ENCODE assay signal across 1 cellular context in the genomic region with DNA sequence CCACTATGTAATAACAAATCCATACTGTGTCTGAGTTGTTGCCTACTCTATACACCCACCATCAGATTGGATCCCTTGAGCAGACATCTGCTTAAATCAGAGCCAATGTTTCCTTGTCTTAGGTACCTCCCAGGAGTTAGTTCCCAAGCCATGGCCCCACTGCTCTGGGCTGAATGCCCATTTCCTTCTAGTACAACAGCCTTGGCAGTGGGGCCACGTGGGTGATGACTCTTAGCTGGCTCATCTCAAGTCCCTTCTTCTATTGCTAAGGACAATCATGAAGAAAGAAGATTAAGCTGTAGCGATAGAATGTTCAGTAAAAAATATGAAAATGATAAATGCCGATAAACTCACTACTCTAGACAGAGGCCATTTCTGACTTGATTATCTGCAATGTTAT.
TF ChIP-seq lines count a peak whose summit lies in the region.

No MANE protein-coding gene starts in this region.

TF ChIP-seq in HepG2, 621 proteins besides CTCF, POLR2A, EP300 and RAD21:
- no peak for TF ChIP-seq ZNF225 (CRISPR knock-in tag; IDR thresholded peaks at IDR 0.05)
- TF ChIP-seq ZNF616 (CRISPR knock-in tag; IDR thresholded peaks at IDR 0.05; ENCODE audit: low read depth) = no peak
- TF ChIP-seq HNF4A (CRISPR knock-in tag; IDR thresholded peaks at IDR 0.05) = no peak
- no peak for TF ChIP-seq HIVEP1 (CRISPR knock-in tag; IDR thresholded peaks at IDR 0.05)
